In the genomic region with DNA sequence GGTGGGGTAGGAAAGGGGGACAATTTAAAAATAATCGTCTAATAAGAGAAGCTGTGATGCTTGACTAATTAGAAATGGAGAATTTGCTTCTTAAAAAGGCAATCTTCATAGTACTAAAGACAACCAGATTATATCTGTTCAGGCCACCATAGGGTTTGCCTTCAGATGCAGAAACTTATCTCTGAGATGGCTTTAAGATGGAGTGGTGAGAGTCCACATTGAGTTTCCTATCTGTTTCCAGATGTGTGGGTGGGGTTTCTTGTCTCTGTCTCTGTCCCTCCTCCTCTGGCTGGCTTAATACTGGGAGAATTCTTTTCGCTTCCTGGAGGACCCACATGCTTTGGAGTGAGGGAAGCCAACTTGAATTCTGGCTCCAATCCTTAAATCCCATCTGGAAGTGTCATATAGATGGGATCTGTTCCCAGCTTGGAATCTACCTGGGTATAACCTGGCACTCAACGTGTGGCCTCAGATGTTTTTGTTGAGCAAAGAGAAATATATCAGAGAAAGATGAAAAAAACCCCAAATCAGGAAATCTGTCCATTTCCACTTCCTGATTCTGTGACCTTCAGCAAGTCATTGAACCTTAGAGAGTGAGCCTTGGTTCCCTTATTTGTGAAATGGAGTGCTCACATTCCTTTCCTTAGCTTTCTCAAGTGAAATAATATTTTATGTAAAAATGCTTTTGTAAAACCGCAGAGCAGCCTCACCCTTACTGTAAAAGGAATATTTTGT, we compare ENCODE assay signal across 12 cellular contexts.
DNase-seq lines count a peak whose midpoint lies in the region; ATAC-seq and TF ChIP-seq lines count a peak whose summit lies in the region.
"Had no signal": no experiment of that assay in that cellular context is flagged by ENCODE, and none has a peak within 500 bp of the region (broad histone marks: within the 10 kb centered on the region; RNA-seq: fewer than 3 reads in every experiment).

No MANE protein-coding gene starts in this region.

- no peak overlapping the region for H3K4me3 Mint-ChIP-seq in GM23338

- TF ChIP-seq POLR2A in GM18505 (IDR thresholded peaks at IDR 0.05; ENCODE audit: borderline replicate concordance, extremely low read depth, insufficient read depth, insufficient read length): no peak

- H3K9ac ChIP-seq in BLaER1: 0 out of 2 replicates have a peak overlapping the region, but pooled peaks have one; percentile 20
- no peak overlapping the region for H3K9ac ChIP-seq in mammary epithelial cell (ENCODE audit: insufficient read depth, low read length)

- H3K4me1 ChIP-seq in BLaER1 (peaks cover 66% of the 10 kb centered on the region), GM23338 (ENCODE audit: insufficient read depth) (peaks cover 39% of the 10 kb centered on the region), mammary epithelial cell (ENCODE audit: insufficient read depth, low read length) (no peaks in the 10 kb centered on the region)
- H3K4me1 ChIP-seq: HAP-1 had no signal

- H3K36me3 ChIP-seq in BLaER1 (peaks cover 19% of the 10 kb centered on the region), GM23338 (ENCODE audit: insufficient read depth) (no peaks in the 10 kb centered on the region), mammary epithelial cell (ENCODE audit: insufficient read depth, low read length) (no peaks in the 10 kb centered on the region)
- H3K36me3 ChIP-seq: HAP-1, heart right ventricle had no signal

- 0 out of 2 replicates have a peak, but pooled peaks cover 3% of the 10 kb centered on the region for H3F3A ChIP-seq in GM23338 (replicated peaks; ENCODE audit: low read depth)

- peak overlapping the region; percentile 95 for H3K4me2 ChIP-seq in BLaER1
- H3K4me2 ChIP-seq in GM23338: no peak overlapping the region
- H3K4me2 ChIP-seq in mammary epithelial cell (ENCODE audit: insufficient read depth, low read depth, low read length): no peak overlapping the region

- peaks cover 7% of the 10 kb centered on the region; the same call in 1 of the 2 replicates for H3K9me2 ChIP-seq in GM23338 (ENCODE audit: insufficient read depth)

- DNase-seq in GM23338 (ENCODE audit: low spot score) (no peak), SW480 (ENCODE audit: low spot score) (peak; percentile 22), iris pigment epithelial cell (ENCODE audit: low read depth) (peak; percentile 44), NCI-H69 (lab: John Stamatoyannopoulos, UW) (no peak), mammary epithelial cell (no peak)
- DNase-seq: activated CD4-positive, alpha-beta T cell treated with anti-CD3 and anti-CD28 coated beads, Interleukin-2, amount 50 U/mL, for 4 hours; heart right ventricle had no signal

- BruUV-seq in mammary epithelial cell (replicated peaks; lab: Mats Ljungman, UMichigan): no TSS peak

- peak overlapping the region; percentile 66; the same call in 1 of the 2 replicates for H3K27ac Mint-ChIP-seq in GM23338

- no peak for TF ChIP-seq CTCF in GM23338 (conservative IDR thresholded peaks at IDR 0.05; ENCODE audit: low read depth in 2 of 2)
- no peak for TF ChIP-seq CTCF in mammary epithelial cell (conservative IDR thresholded peaks at IDR 0.05 in 1 of 2, IDR thresholded peaks at IDR 0.05 in 1 of 2; ENCODE audit: extremely low read depth in 1 of 2, insufficient read depth in 1 of 2, low read depth in 1 of 2, low read length in 2 of 2)

- H3K79me2 ChIP-seq in GM23338 (replicated peaks; ENCODE audit: insufficient read depth): peaks cover 40% of the 10 kb centered on the region
- H3K79me2 ChIP-seq in mammary epithelial cell (ENCODE audit: insufficient read depth, low read length): peaks cover 89% of the 10 kb centered on the region

- intact Hi-C loops in mammary epithelial cell (cut with micrococcal nuclease): no loop called here

- in situ Hi-C loops in mammary epithelial cell (cut with MboI; ENCODE audit: low sequenced_read_pairs in 2 of 2): no loop called here

- peaks cover 3% of the 10 kb centered on the region for H3K27me3 Mint-ChIP-seq in GM23338 (ENCODE audit: insufficient read depth, low read depth, poor library complexity)

- CTCF ChIA-PET in mammary epithelial cell (lab: Charles Lee; ENCODE audit: low non-redundant PET): no interaction called here

- peaks cover 70% of the 10 kb centered on the region for H3K4me1 Mint-ChIP-seq in GM23338

- peaks cover 65% of the 10 kb centered on the region for H4K20me1 ChIP-seq in BLaER1
- H4K20me1 ChIP-seq in GM23338 (replicated peaks; ENCODE audit: insufficient read depth): peaks cover 6% of the 10 kb centered on the region; the same call in 1 of the 2 replicates
- H4K20me1 ChIP-seq in mammary epithelial cell (ENCODE audit: insufficient read depth, low read length): no peaks in the 10 kb centered on the region

- no peak overlapping the region for H2AFZ ChIP-seq in GM23338
- no peak overlapping the region for H2AFZ ChIP-seq in mammary epithelial cell (ENCODE audit: low read depth, low read length)

- no peaks in the 10 kb centered on the region for H3K27me3 ChIP-seq in BLaER1
- no peaks in the 10 kb centered on the region for H3K27me3 ChIP-seq in GM23338 (ENCODE audit: insufficient read depth)
- H3K27me3 ChIP-seq in mammary epithelial cell (ENCODE audit: insufficient read depth, low read length): no peaks in the 10 kb centered on the region
- H3K27me3 ChIP-seq: heart right ventricle had no signal

- dilution Hi-C loops in mammary epithelial cell (cut with HindIII; ENCODE audit: low sequenced_read_pairs): no loop called here

- H3K27ac ChIP-seq in BLaER1 (peak overlapping the region; percentile 61), GM23338 (ENCODE audit: low read depth) (no peak overlapping the region), mammary epithelial cell (ENCODE audit: insufficient read depth, low read depth, low read length) (no peak overlapping the region)
- H3K27ac ChIP-seq: C4-2B had no signal

- peaks cover 4% of the 10 kb centered on the region; the same call in 1 of the 3 replicates for H3K9me3 Mint-ChIP-seq in GM23338

- H3K9me3 ChIP-seq in BLaER1 (peaks cover 37% of the 10 kb centered on the region), mammary epithelial cell (replicated peaks; ENCODE audit: insufficient read depth, low read length) (no peaks in the 10 kb centered on the region)
- H3K9me3 ChIP-seq: HAP-1, heart right ventricle had no signal

- 94% methylated on average over 4 of the region's 4 CpGs for WGBS in mammary epithelial cell (ENCODE audit: low coverage, missing lambda C conversion rate)

- H3K4me3 ChIP-seq in BLaER1 (peak overlapping the region; percentile 19; the same call in 1 of the 2 replicates), GM23338 (no peak overlapping the region), mammary epithelial cell (replicated peaks in 1 of 3; ENCODE audit: insufficient read depth in 1 of 3, low read depth in 2 of 3, low read length in 3 of 3) (no peak overlapping the region)
- H3K4me3 ChIP-seq: HAP-1, heart right ventricle had no signal

- ATAC-seq in GM23338 (no peak), GM18505 (IDR thresholded peaks at IDR 0.05; ENCODE audit: unreplicated experiment) (no peak), HG02973 (IDR thresholded peaks at IDR 0.05; ENCODE audit: unreplicated experiment) (no peak)

- peaks cover 4% of the 10 kb centered on the region; the same call in 2 of the 3 replicates for H3K36me3 Mint-ChIP-seq in GM23338 (ENCODE audit: low read depth)

Comparison
In these comparisons a context has a peak if more than half of its experiments do, and no peak if none do; other contexts are left out.
1. DNase-seq: peak in SW480 (single experiment) and iris pigment epithelial cell (single experiment); none in GM23338 (single experiment), NCI-H69 (single experiment) and mammary epithelial cell (single experiment).